13 cellular contexts compared by ENCODE assay signal in the genomic region with DNA sequence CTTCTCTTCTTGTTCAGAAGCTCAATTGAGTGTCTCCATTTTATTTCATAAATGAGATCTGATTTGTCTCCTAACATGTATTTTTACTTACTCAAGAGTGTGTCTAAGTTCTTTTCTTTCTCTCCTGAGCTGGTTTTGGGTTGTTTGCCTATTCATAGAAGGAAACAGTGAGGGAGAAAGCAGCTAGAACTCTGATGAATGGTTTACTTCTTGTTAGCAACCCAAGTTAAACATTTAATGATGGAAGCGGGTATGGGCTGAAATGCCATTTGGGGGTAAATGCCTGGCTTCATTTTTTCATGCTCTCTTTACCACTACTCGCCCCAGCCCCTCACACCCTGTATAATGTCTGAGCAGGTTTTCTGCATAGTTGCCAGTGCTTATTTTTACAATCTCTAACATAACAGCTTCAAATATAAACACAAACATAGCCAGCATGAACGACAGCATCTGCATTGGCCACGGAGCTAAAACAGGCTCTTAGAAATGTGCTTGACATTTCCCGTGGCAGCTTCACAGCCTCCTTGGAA.
DNase-seq lines count a peak whose midpoint lies in the region; ATAC-seq and TF ChIP-seq lines count a peak whose summit lies in the region.
"Had no signal": no experiment of that assay in that cellular context is flagged by ENCODE, and none has a peak within 500 bp of the region (broad histone marks: within the 10 kb centered on the region; RNA-seq: fewer than 3 reads in every experiment).

No MANE protein-coding gene starts in this region.

- TF ChIP-seq EP300 in tibial nerve (IDR thresholded peaks at IDR 0.05), result no peak

- H3K27me3 Mint-ChIP-seq in nephron progenitor cell (ENCODE audit: low read depth, poor library complexity), result no peaks in the 10 kb centered on the region

- H3K4me1 ChIP-seq in endocrine pancreas (ENCODE audit: control insufficient read depth, insufficient read depth, low read length) (peaks cover 10% of the 10 kb centered on the region), tibial nerve (peaks cover 0 to 21% (median 0%) of the 10 kb centered on the region in 4 donors)
- H3K4me1 ChIP-seq: BE2C had no signal

- H3K27me3 ChIP-seq in endocrine pancreas (ENCODE audit: control insufficient read depth, insufficient read depth, low read length) (no peaks in the 10 kb centered on the region), brain microvascular endothelial cell (replicated peaks) (no peaks in the 10 kb centered on the region), tibial nerve (no peaks in the 10 kb centered on the region)
- H3K27me3 ChIP-seq: BE2C had no signal

- WGBS in tibial nerve, 2 donors, result 27 to 44% methylated on average over 5 of the region's 5 CpGs

- in situ Hi-C loops in brain microvascular endothelial cell (cut with HindIII; ENCODE audit: low pct_ligation_motif_present, low sequenced_read_pairs), result no loop called here

- DNase-seq in DMS79 (lab: John Stamatoyannopoulos, UW) (peak; percentile 45), NCI-H1694 treated with DMSO at 0.1 percent for 48 hours (lab: John Stamatoyannopoulos, UW) (peak; percentile 18), nephron progenitor cell (no peak), brain microvascular endothelial cell (no peak), tibial nerve (ENCODE audit: low spot score in 2 of 2) (no peak), islet precursor cell (no peak)
- DNase-seq: BE2C; CD8-positive, alpha-beta T cell; DMS153; RPMI8226 had no signal

- H3K9ac ChIP-seq in endocrine pancreas (ENCODE audit: control insufficient read depth, insufficient read depth, low read length), result no peak overlapping the region
- H3K9ac ChIP-seq: KMS-11 had no signal

- TF ChIP-seq POLR2A in tibial nerve (IDR thresholded peaks at IDR 0.05), result no peak

- no peak overlapping the region for H3K27ac ChIP-seq in brain microvascular endothelial cell
- no peak overlapping the region for H3K27ac ChIP-seq in tibial nerve
- H3K27ac ChIP-seq: KMS-11 had no signal

- H3K4me3 ChIP-seq in endocrine pancreas (ENCODE audit: control insufficient read depth, insufficient read depth, low read length), result peak overlapping the region; percentile 75
- H3K4me3 ChIP-seq in brain microvascular endothelial cell (ENCODE audit: low read depth, low read length), result no peak overlapping the region
- H3K4me3 ChIP-seq in tibial nerve, result no peak overlapping the region

- peaks cover 3% of the 10 kb centered on the region for H3K36me3 ChIP-seq in endocrine pancreas (ENCODE audit: control insufficient read depth, insufficient read depth, low read length)
- no peaks in the 10 kb centered on the region for H3K36me3 ChIP-seq in brain microvascular endothelial cell (replicated peaks)
- peaks cover 0 to 23% (median 0%) of the 10 kb centered on the region in 3 donors for H3K36me3 ChIP-seq in tibial nerve

- H3K36me3 Mint-ChIP-seq in nephron progenitor cell (ENCODE audit: low read depth), result peaks cover 15% of the 10 kb centered on the region
- H3K36me3 Mint-ChIP-seq: CD8-positive, alpha-beta T cell had no signal

- peak overlapping the region; percentile 33 for H3K27ac Mint-ChIP-seq in nephron progenitor cell
- H3K27ac Mint-ChIP-seq: CD8-positive, alpha-beta T cell had no signal

- TF ChIP-seq CTCF in nephron progenitor cell (IDR thresholded peaks at IDR 0.05), result no peak
- TF ChIP-seq CTCF in brain microvascular endothelial cell (IDR thresholded peaks at IDR 0.05; ENCODE audit: low read depth, low read length, missing control alignments), result no peak
- no peak for TF ChIP-seq CTCF in tibial nerve (IDR thresholded peaks at IDR 0.05)

- H3K9me3 Mint-ChIP-seq in nephron progenitor cell, result peaks cover 28% of the 10 kb centered on the region

- peaks cover 56% of the 10 kb centered on the region for H3K4me1 Mint-ChIP-seq in nephron progenitor cell

- peak overlapping the region; percentile 40 for H3K4me3 Mint-ChIP-seq in nephron progenitor cell
- H3K4me3 Mint-ChIP-seq: CD8-positive, alpha-beta T cell had no signal

- H3K9me3 ChIP-seq in endocrine pancreas (ENCODE audit: control insufficient read depth, low read length) (no peaks in the 10 kb centered on the region), tibial nerve (peaks cover 0 to 27% (median 0%) of the 10 kb centered on the region in 4 donors)
- H3K9me3 ChIP-seq: BE2C had no signal

- ATAC-seq in HG03565 (IDR thresholded peaks at IDR 0.05; ENCODE audit: unreplicated experiment), result no peak
- ATAC-seq: CD8-positive, alpha-beta T cell had no signal

Comparison
In these comparisons a context has a peak if more than half of its experiments do, and no peak if none do; other contexts are left out.
1. DNase-seq: peak in DMS79 (single experiment) and NCI-H1694 treated with DMSO at 0.1 percent for 48 hours (single experiment); none in nephron progenitor cell (single experiment), brain microvascular endothelial cell (single experiment), tibial nerve (0 of 2) and islet precursor cell (single experiment).